9 cellular contexts compared by ENCODE assay signal in genomic region chr13:89695343-89696257, GRCh38.
DNase-seq lines count a peak whose midpoint lies in the region; ATAC-seq and TF ChIP-seq lines count a peak whose summit lies in the region.
"Had no signal": no experiment of that assay in that cellular context is flagged by ENCODE, and none has a peak within 500 bp of the region (broad histone marks: within the 10 kb centered on the region; RNA-seq: fewer than 3 reads in every experiment).

No MANE protein-coding gene starts in this region.

- H3K27me3 Mint-ChIP-seq in activated naive CD4-positive, alpha-beta T cell treated with anti-CD3 and anti-CD28 coated beads for 36 hours (ENCODE audit: low read depth) = no peaks in the 10 kb centered on the region
- H3K27me3 Mint-ChIP-seq in naive thymus-derived CD8-positive, alpha-beta T cell = no peaks in the 10 kb centered on the region

- no peak for TF ChIP-seq POLR2A in vagina (IDR thresholded peaks at IDR 0.05)

- no peaks in the 10 kb centered on the region for H3K36me3 Mint-ChIP-seq in activated naive CD4-positive, alpha-beta T cell treated with anti-CD3 and anti-CD28 coated beads for 36 hours (ENCODE audit: low read depth)
- H3K36me3 Mint-ChIP-seq in naive thymus-derived CD8-positive, alpha-beta T cell = no peaks in the 10 kb centered on the region
- H3K36me3 Mint-ChIP-seq: activated naive CD4-positive, alpha-beta T cell treated with anti-CD3 and anti-CD28 coated beads, Interleukin-2, amount 50 U/mL, for 72 hours had no signal

- H3K27me3 ChIP-seq in WERI-Rb-1 (ENCODE audit: insufficient read depth, low read depth, severe bottlenecking) = no peaks in the 10 kb centered on the region
- no peaks in the 10 kb centered on the region for H3K27me3 ChIP-seq in vagina

- H3K4me1 Mint-ChIP-seq in activated naive CD4-positive, alpha-beta T cell treated with anti-CD3 and anti-CD28 coated beads for 36 hours (ENCODE audit: low read depth) = no peaks in the 10 kb centered on the region
- H3K4me1 Mint-ChIP-seq in naive thymus-derived CD8-positive, alpha-beta T cell = no peaks in the 10 kb centered on the region

- no peaks in the 10 kb centered on the region for H3K9me3 ChIP-seq in WERI-Rb-1 (ENCODE audit: severe bottlenecking)
- H3K9me3 ChIP-seq in vagina = no peaks in the 10 kb centered on the region

- TF ChIP-seq CTCF in WERI-Rb-1 (IDR thresholded peaks at IDR 0.05; ENCODE audit: low read depth, low read length) (peak; percentile 86), vagina (IDR thresholded peaks at IDR 0.05) (peak in 2 of 3 experiments; percentile 15 to 31)

- H3K4me3 ChIP-seq in WERI-Rb-1 (ENCODE audit: low read depth, low read length) (no peak overlapping the region), vagina (no peak overlapping the region)

- no peak overlapping the region for H3K4me3 Mint-ChIP-seq in activated naive CD4-positive, alpha-beta T cell treated with anti-CD3 and anti-CD28 coated beads for 36 hours
- no peak overlapping the region for H3K4me3 Mint-ChIP-seq in naive thymus-derived CD8-positive, alpha-beta T cell

- peaks cover 3% of the 10 kb centered on the region for H3K9me3 Mint-ChIP-seq in activated naive CD4-positive, alpha-beta T cell treated with anti-CD3 and anti-CD28 coated beads for 36 hours
- H3K9me3 Mint-ChIP-seq in naive thymus-derived CD8-positive, alpha-beta T cell = peaks cover 0 to 7% (median 2%) of the 10 kb centered on the region in 9 donors

- no peak for ATAC-seq in naive thymus-derived CD8-positive, alpha-beta T cell
- no peak for ATAC-seq in GM21737 (IDR thresholded peaks at IDR 0.05; ENCODE audit: unreplicated experiment)

- H3K27ac ChIP-seq in WERI-Rb-1 = no peak overlapping the region
- no peak overlapping the region for H3K27ac ChIP-seq in vagina

- no peaks in the 10 kb centered on the region for H3K4me1 ChIP-seq in vagina

- POLR2A ChIA-PET in naive thymus-derived CD8-positive, alpha-beta T cell (lab: Charles Lee) = no interaction called here

- intact Hi-C loops in activated naive CD4-positive, alpha-beta T cell treated with anti-CD3 and anti-CD28 coated beads for 36 hours (cut with micrococcal nuclease) = no loop called here
- intact Hi-C loops in vagina (cut with DNase I) = no loop called here

- no peak overlapping the region for H3K27ac Mint-ChIP-seq in activated naive CD4-positive, alpha-beta T cell treated with anti-CD3 and anti-CD28 coated beads for 36 hours
- no peak overlapping the region for H3K27ac Mint-ChIP-seq in naive thymus-derived CD8-positive, alpha-beta T cell
- H3K27ac Mint-ChIP-seq: activated naive CD4-positive, alpha-beta T cell treated with anti-CD3 and anti-CD28 coated beads, Interleukin-2, amount 50 U/mL, for 72 hours had no signal

- CTCF ChIA-PET in activated naive CD4-positive, alpha-beta T cell treated with anti-CD3 and anti-CD28 coated beads for 36 hours (lab: Charles Lee) = interaction anchor here (0.5 to 0.6 kb wide), 3 partner anchors 12 to 1321 kb away, joined by 3 to 4 read pairs (median 3); no protein-coding TSS in a partner anchor

- no peaks in the 10 kb centered on the region for H3K36me3 ChIP-seq in WERI-Rb-1
- no peaks in the 10 kb centered on the region for H3K36me3 ChIP-seq in vagina

- peak; percentile 13 for DNase-seq in activated naive CD4-positive, alpha-beta T cell treated with anti-CD3 and anti-CD28 coated beads for 36 hours
- DNase-seq in activated naive CD4-positive, alpha-beta T cell treated with Interleukin-2 at 50 U/mL for 16 hours = no peak
- DNase-seq in NCI-H146 (lab: John Stamatoyannopoulos, UW) (peak; percentile 37), WERI-Rb-1 (peak; percentile 69), iris pigment epithelial cell (ENCODE audit: low read depth) (peak; percentile 37), vagina (ENCODE audit: extremely low spot score in 2 of 2) (no peak)
- no peak for DNase-seq in naive thymus-derived CD8-positive, alpha-beta T cell

Comparison
In these comparisons a context has a peak if more than half of its experiments do, and no peak if none do; other contexts are left out.
1. DNase-seq: peak in activated naive CD4-positive, alpha-beta T cell treated with anti-CD3 and anti-CD28 coated beads for 36 hours (single experiment), NCI-H146 (single experiment), WERI-Rb-1 (single experiment) and iris pigment epithelial cell (single experiment); none in activated naive CD4-positive, alpha-beta T cell treated with Interleukin-2 at 50 U/mL for 16 hours (single experiment), vagina (0 of 2) and naive thymus-derived CD8-positive, alpha-beta T cell (0 of 10).